10 cellular contexts compared by ENCODE assay signal in the genomic region with DNA sequence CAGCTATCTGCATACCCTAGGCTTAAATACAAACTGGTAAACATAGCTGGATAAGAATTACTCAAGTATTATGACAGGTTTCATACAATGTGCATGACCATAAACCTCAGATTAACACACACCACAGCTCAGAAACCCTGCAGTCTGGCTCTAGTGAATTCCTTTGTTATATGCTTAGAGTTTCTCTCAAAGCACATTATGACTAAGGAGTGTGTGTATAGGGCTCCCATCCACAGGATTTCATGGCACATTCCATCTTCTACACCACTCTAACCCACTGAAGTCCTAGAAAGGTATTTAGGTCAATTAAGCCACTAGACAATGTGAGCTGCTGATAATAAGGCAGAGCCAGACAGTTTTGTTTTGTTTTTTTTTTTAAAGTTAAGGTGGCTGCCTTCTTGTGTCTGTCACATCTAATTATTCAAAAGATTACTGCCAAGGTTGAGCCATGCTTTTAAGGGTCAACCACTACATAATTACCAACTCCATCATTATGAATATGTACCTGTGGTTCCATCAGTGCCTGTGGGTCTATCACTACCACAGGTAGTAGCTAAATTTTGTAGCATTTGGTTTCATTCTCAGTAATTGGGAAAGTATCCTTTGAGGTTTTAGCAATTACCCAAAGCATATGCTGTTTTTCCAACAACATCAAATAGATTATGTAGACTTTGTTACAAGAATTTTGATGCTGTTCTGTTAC.
DNase-seq lines count a peak whose midpoint lies in the region; ATAC-seq, FAIRE-seq and TF ChIP-seq lines count a peak whose summit lies in the region.
"Had no signal": no experiment of that assay in that cellular context is flagged by ENCODE, and none has a peak within 500 bp of the region (broad histone marks: within the 10 kb centered on the region; RNA-seq: fewer than 3 reads in every experiment).

No MANE protein-coding gene starts in this region.

- H3K4me3 ChIP-seq in cardiac muscle cell (no peak overlapping the region), uterus (no peak overlapping the region)
- no peak overlapping the region for H3K4me3 ChIP-seq in CD8-positive, alpha-beta memory T cell (ENCODE audit: low read length)

- POLR2A ChIA-PET in CD8-positive, alpha-beta memory T cell (lab: Charles Lee) = no interaction called here

- peaks cover 5 to 27% (median 5%) of the 10 kb centered on the region in 3 donors for H3K36me3 Mint-ChIP-seq in CD8-positive, alpha-beta memory T cell

- H3K9me3 ChIP-seq in cardiac muscle cell (ENCODE audit: low read depth) (no peaks in the 10 kb centered on the region), uterus (no peaks in the 10 kb centered on the region)
- H3K9me3 ChIP-seq in CD8-positive, alpha-beta memory T cell (ENCODE audit: low read length) = no peaks in the 10 kb centered on the region

- H3K4me1 Mint-ChIP-seq in CD8-positive, alpha-beta memory T cell = peaks cover 0 to 6% (median 2%) of the 10 kb centered on the region in 3 donors

- no peak for FAIRE-seq in urothelium cell line (lab: Jason Lieb, UNC)

- intact Hi-C loops in left cardiac atrium (cut with DNase I) = no loop called here
- intact Hi-C loops in uterus (cut with DNase I; ENCODE audit: low total_unique reads) = no loop called here

- H3K4me3 Mint-ChIP-seq in CD8-positive, alpha-beta memory T cell = no peak overlapping the region
- H3K4me3 Mint-ChIP-seq: CD4-positive, CD25-positive, alpha-beta regulatory T cell had no signal

- H3K27ac Mint-ChIP-seq in CD8-positive, alpha-beta memory T cell = peak overlapping the region in 1 of 8 donors; percentile 81
- H3K27ac Mint-ChIP-seq: CD4-positive, CD25-positive, alpha-beta regulatory T cell had no signal

- TF ChIP-seq CTCF in cardiac muscle cell (IDR thresholded peaks at IDR 0.05; ENCODE audit: low read depth, low read length) = no peak
- TF ChIP-seq CTCF in uterus (IDR thresholded peaks at IDR 0.05) = no peak

- H3K4me1 ChIP-seq in cardiac muscle cell (ENCODE audit: low read depth) = peaks cover 6% of the 10 kb centered on the region
- H3K4me1 ChIP-seq in uterus = no peaks in the 10 kb centered on the region
- no peaks in the 10 kb centered on the region for H3K4me1 ChIP-seq in CD8-positive, alpha-beta memory T cell (ENCODE audit: insufficient read depth, low read length)

- no peak for TF ChIP-seq POLR2A in uterus (IDR thresholded peaks at IDR 0.05)

- peaks cover 7 to 22% (median 18%) of the 10 kb centered on the region in 5 donors for H3K9me3 Mint-ChIP-seq in CD8-positive, alpha-beta memory T cell

- CTCF ChIA-PET in CD8-positive, alpha-beta memory T cell (lab: Charles Lee) = no interaction called here

- peak; percentile 40 to 70 for DNase-seq in cardiac muscle cell (ENCODE audit: low read depth in 1 of 2, low spot score in 1 of 2)
- no peak for DNase-seq in left cardiac atrium
- DNase-seq in urothelium cell line (ENCODE audit: low spot score) = peak; percentile 4
- DNase-seq in uterus = no peak
- no peak for DNase-seq in CD8-positive, alpha-beta memory T cell
- no peak for DNase-seq in NCI-H446 (lab: John Stamatoyannopoulos, UW)
- DNase-seq: CD4-positive, CD25-positive, alpha-beta regulatory T cell; stimulated activated naive CD4-positive, alpha-beta T cell had no signal

- no peaks in the 10 kb centered on the region for H3K27me3 ChIP-seq in cardiac muscle cell
- no peaks in the 10 kb centered on the region for H3K27me3 ChIP-seq in uterus
- no peaks in the 10 kb centered on the region for H3K27me3 ChIP-seq in CD8-positive, alpha-beta memory T cell (ENCODE audit: insufficient read depth, low read length, poor library complexity, severe bottlenecking)

- H3K27me3 Mint-ChIP-seq in CD8-positive, alpha-beta memory T cell = peaks cover 0 to 3% of the 10 kb centered on the region in 2 donors
- H3K27me3 Mint-ChIP-seq: CD4-positive, CD25-positive, alpha-beta regulatory T cell had no signal

- no peak for ATAC-seq in left cardiac atrium
- ATAC-seq in HG03460 (IDR thresholded peaks at IDR 0.05; ENCODE audit: unreplicated experiment) = peak; percentile 77
- ATAC-seq in esophagus mucosa = peak; percentile 62

- H3K27ac ChIP-seq in cardiac muscle cell = peak overlapping the region; percentile 31
- H3K27ac ChIP-seq in uterus = no peak overlapping the region
- H3K27ac ChIP-seq in CD8-positive, alpha-beta memory T cell (ENCODE audit: low read depth, low read length) = no peak overlapping the region

- no peaks in the 10 kb centered on the region for H3K36me3 ChIP-seq in cardiac muscle cell
- H3K36me3 ChIP-seq in uterus = no peaks in the 10 kb centered on the region
- no peaks in the 10 kb centered on the region for H3K36me3 ChIP-seq in CD8-positive, alpha-beta memory T cell (ENCODE audit: insufficient read depth, low read length)

Comparison
In these comparisons a context has a peak if more than half of its experiments do, and no peak if none do; other contexts are left out.
1. DNase-seq: peak in cardiac muscle cell (2 of 2) and urothelium cell line (single experiment); none in left cardiac atrium (single experiment), uterus (0 of 2), CD8-positive, alpha-beta memory T cell (0 of 5) and NCI-H446 (0 of 2).
2. ATAC-seq: peak in HG03460 (single experiment) and esophagus mucosa (single experiment); none in left cardiac atrium (0 of 2).